Comparison of ENCODE assay signal across 30 cellular contexts in the genomic region with DNA sequence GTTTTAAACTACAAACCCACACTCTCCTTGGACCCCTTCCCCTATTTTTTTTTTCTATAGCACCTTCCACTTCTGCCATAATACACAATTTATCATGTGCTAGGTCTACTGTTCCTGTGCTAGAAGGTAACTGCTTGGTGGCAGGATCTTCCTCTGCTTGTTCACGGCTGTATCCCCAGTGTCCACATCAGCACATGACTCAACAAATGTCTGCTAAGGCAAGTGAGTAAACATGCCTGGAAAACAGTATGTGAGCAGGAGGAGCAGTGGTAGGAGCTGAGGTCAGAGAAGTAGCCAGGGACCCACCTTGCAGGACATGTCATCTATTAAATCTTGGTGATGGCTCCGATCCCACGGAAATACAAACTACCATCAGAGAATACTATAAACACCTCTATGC.
DNase-seq lines count a peak whose midpoint lies in the region; ATAC-seq, FAIRE-seq and TF ChIP-seq lines count a peak whose summit lies in the region.
"Had no signal": no experiment of that assay in that cellular context is flagged by ENCODE, and none has a peak within 500 bp of the region (broad histone marks: within the 10 kb centered on the region; RNA-seq: fewer than 3 reads in every experiment).

No MANE protein-coding gene starts in this region.

- FAIRE-seq in kidney (lab: Jason Lieb, UNC) = no peak

- H3K4me3 Mint-ChIP-seq in activated T-helper 2 cell treated with anti-CD3 and anti-CD28 coated beads, Interferon-gamma antibody, Interleukin-2, Interleukin-4, amounts not matched to agents 10 μg/mL and 5 μg/mL and 100 μg/mL, durations not matched to agents 14 hours and 24 hours and 36 hours (ENCODE audit: low read depth) = no peak overlapping the region
- H3K4me3 Mint-ChIP-seq: activated naive CD4-positive, alpha-beta T cell treated with anti-CD3 and anti-CD28 coated beads, Interleukin-2, amount 10 ng/mL, durations not matched to agents 7 days and 5 days; activated T-cell treated with anti-CD3 and anti-CD28 coated beads, Interleukin-2, amount 50 U/mL, for 4 hours; naive B cell had no signal

- H3K36me3 Mint-ChIP-seq in activated T-helper 2 cell treated with anti-CD3 and anti-CD28 coated beads, Interferon-gamma antibody, Interleukin-2, Interleukin-4, amounts not matched to agents 10 μg/mL and 5 μg/mL and 100 μg/mL, durations not matched to agents 14 hours and 24 hours and 36 hours (ENCODE audit: low read depth) = peaks cover 81% of the 10 kb centered on the region
- H3K36me3 Mint-ChIP-seq in activated naive CD4-positive, alpha-beta T cell treated with anti-CD3 and anti-CD28 coated beads, Interleukin-2, amount 50 U/mL, for 72 hours = peaks cover 16 to 18% of the 10 kb centered on the region in 2 donors

- H3K9ac ChIP-seq in kidney (ENCODE audit: low read length in 2 of 2) = no peak overlapping the region

- peak; percentile 29 for DNase-seq in AG10803 (ENCODE audit: low read depth)
- DNase-seq in HCEC 1CT = peak; percentile 37
- no peak for DNase-seq in activated T-helper 2 cell treated with anti-CD3 and anti-CD28 coated beads, Interferon-gamma antibody, Interleukin-2, Interleukin-4, amounts not matched to agents 10 μg/mL and 5 μg/mL and 100 μg/mL, durations not matched to agents 14 hours and 24 hours and 36 hours (ENCODE audit: low spot score)
- DNase-seq in fibroblast of villous mesenchyme (ENCODE audit: low read depth) = peak; percentile 41
- DNase-seq in kidney = no peak
- no peak for DNase-seq in activated naive CD4-positive, alpha-beta T cell treated with anti-CD3 and anti-CD28 coated beads, Interleukin-2, amount 50 U/mL, for 72 hours (ENCODE audit: low spot score in 2 of 2)
- no peak for DNase-seq in NCI-H2029 treated with DMSO at 0.1 percent for 48 hours (lab: John Stamatoyannopoulos, UW)
- DNase-seq: activated CD4-positive, alpha-beta T cell treated with anti-CD3 and anti-CD28 coated beads for 48 hours; activated naive CD4-positive, alpha-beta T cell treated with anti-CD3 and anti-CD28 coated beads, Interleukin-2, amount 10 ng/mL, durations not matched to agents 7 days and 5 days; activated T-cell treated with anti-CD3 and anti-CD28 coated beads, Interleukin-2, amount 50 U/mL, for 4 hours; Calu3; caudate nucleus; GOT3; heart left ventricle; Kasumi-1; left colon; naive B cell; NCI-H1092; NCI-H2029; NCI-H226; occipital lobe; RPMI8226; stimulated activated CD4-positive, alpha-beta T cell treated with anti-CD3 and anti-CD28 coated beads, Interleukin-4, amount 100 ng/mL, for 1 hour; stimulated activated naive CD4-positive, alpha-beta T cell; T-helper 2 cell had no signal

- intact Hi-C loops in activated T-helper 2 cell treated with anti-CD3 and anti-CD28 coated beads, Interferon-gamma antibody, Interleukin-2, Interleukin-4, amounts not matched to agents 10 μg/mL and 5 μg/mL and 100 μg/mL, durations not matched to agents 14 hours and 24 hours and 36 hours (cut with micrococcal nuclease) = no loop called here
- intact Hi-C loops in kidney (cut with DNase I) = no loop called here

- no peak for ATAC-seq in activated naive CD4-positive, alpha-beta T cell treated with anti-CD3 and anti-CD28 coated beads, Interleukin-2, amount 50 U/mL, for 72 hours
- ATAC-seq in HG02884 (IDR thresholded peaks at IDR 0.05; ENCODE audit: unreplicated experiment) = no peak
- ATAC-seq: activated T-cell treated with anti-CD3 and anti-CD28 coated beads, Interleukin-2, amount 50 U/mL, for 4 hours; heart left ventricle; left colon; SK-N-SH treated with all-trans-retinoic acid at 6 μM for 48 hours had no signal

- TF ChIP-seq CTCF in AG10803 (conservative IDR thresholded peaks at IDR 0.05; ENCODE audit: low read length) (no peak), fibroblast of villous mesenchyme (IDR thresholded peaks at IDR 0.05; ENCODE audit: insufficient read depth, low read depth, low read length) (no peak), kidney (IDR thresholded peaks at IDR 0.05; ENCODE audit: borderline replicate concordance, extremely low read depth, insufficient read depth) (no peak)

- H3K27ac ChIP-seq in kidney (ENCODE audit: low read depth in 2 of 2, low read length in 2 of 2) = no peak overlapping the region
- H3K27ac ChIP-seq: C4-2B, heart left ventricle, thoracic aorta, vagina had no signal

- H3K9me3 ChIP-seq in kidney (ENCODE audit: control insufficient read depth in 1 of 2, low read length in 2 of 2) = no peaks in the 10 kb centered on the region
- H3K9me3 ChIP-seq: thoracic aorta, vagina had no signal

- H3K27me3 Mint-ChIP-seq in activated T-helper 2 cell treated with anti-CD3 and anti-CD28 coated beads, Interferon-gamma antibody, Interleukin-2, Interleukin-4, amounts not matched to agents 10 μg/mL and 5 μg/mL and 100 μg/mL, durations not matched to agents 14 hours and 24 hours and 36 hours (ENCODE audit: low read depth) = no peaks in the 10 kb centered on the region
- H3K27me3 Mint-ChIP-seq: activated naive CD4-positive, alpha-beta T cell treated with anti-CD3 and anti-CD28 coated beads, Interleukin-2, amount 10 ng/mL, durations not matched to agents 7 days and 5 days; naive B cell had no signal

- no peaks in the 10 kb centered on the region for H3K36me3 ChIP-seq in kidney (ENCODE audit: control insufficient read depth in 1 of 2, insufficient read depth in 2 of 2, low read length in 2 of 2)
- H3K36me3 ChIP-seq: heart left ventricle, thoracic aorta, vagina had no signal

- peaks cover 21% of the 10 kb centered on the region for H3K4me1 Mint-ChIP-seq in activated T-helper 2 cell treated with anti-CD3 and anti-CD28 coated beads, Interferon-gamma antibody, Interleukin-2, Interleukin-4, amounts not matched to agents 10 μg/mL and 5 μg/mL and 100 μg/mL, durations not matched to agents 14 hours and 24 hours and 36 hours (ENCODE audit: low read depth)
- H3K4me1 Mint-ChIP-seq: activated naive CD4-positive, alpha-beta T cell treated with anti-CD3 and anti-CD28 coated beads, Interleukin-2, amount 10 ng/mL, durations not matched to agents 7 days and 5 days had no signal

- peaks cover 33% of the 10 kb centered on the region for H3K9me3 Mint-ChIP-seq in activated T-helper 2 cell treated with anti-CD3 and anti-CD28 coated beads, Interferon-gamma antibody, Interleukin-2, Interleukin-4, amounts not matched to agents 10 μg/mL and 5 μg/mL and 100 μg/mL, durations not matched to agents 14 hours and 24 hours and 36 hours
- H3K9me3 Mint-ChIP-seq in activated naive CD4-positive, alpha-beta T cell treated with anti-CD3 and anti-CD28 coated beads, Interleukin-2, amount 50 U/mL, for 72 hours = peaks cover 0 to 4% of the 10 kb centered on the region in 2 donors

- peak overlapping the region; percentile 21 for H3K27ac Mint-ChIP-seq in activated T-helper 2 cell treated with anti-CD3 and anti-CD28 coated beads, Interferon-gamma antibody, Interleukin-2, Interleukin-4, amounts not matched to agents 10 μg/mL and 5 μg/mL and 100 μg/mL, durations not matched to agents 14 hours and 24 hours and 36 hours
- H3K27ac Mint-ChIP-seq in activated naive CD4-positive, alpha-beta T cell treated with anti-CD3 and anti-CD28 coated beads, Interleukin-2, amount 50 U/mL, for 72 hours = no peak overlapping the region
- H3K27ac Mint-ChIP-seq: activated naive CD4-positive, alpha-beta T cell treated with anti-CD3 and anti-CD28 coated beads, Interleukin-2, amount 10 ng/mL, durations not matched to agents 7 days and 5 days had no signal

- no peaks in the 10 kb centered on the region for H3K4me1 ChIP-seq in kidney (ENCODE audit: control insufficient read depth in 1 of 2, insufficient read depth in 1 of 2, low read depth in 1 of 2, low read length in 2 of 2)
- H3K4me1 ChIP-seq: vagina had no signal

- H3K4me3 ChIP-seq in AG10803 (ENCODE audit: low read length) (no peak overlapping the region), fibroblast of villous mesenchyme (ENCODE audit: low read depth, low read length) (no peak overlapping the region), kidney (ENCODE audit: low read length in 2 of 2) (no peak overlapping the region)
- H3K4me3 ChIP-seq: heart left ventricle, thoracic aorta, vagina had no signal

Comparison
In these comparisons a context has a peak if more than half of its experiments do, and no peak if none do; other contexts are left out.
1. DNase-seq: peak in AG10803 (single experiment), HCEC 1CT (single experiment) and fibroblast of villous mesenchyme (single experiment); none in activated T-helper 2 cell treated with anti-CD3 and anti-CD28 coated beads, Interferon-gamma antibody, Interleukin-2, Interleukin-4, amounts not matched to agents 10 μg/mL and 5 μg/mL and 100 μg/mL, durations not matched to agents 14 hours and 24 hours and 36 hours (single experiment), kidney (single experiment), activated naive CD4-positive, alpha-beta T cell treated with anti-CD3 and anti-CD28 coated beads, Interleukin-2, amount 50 U/mL, for 72 hours (0 of 2) and NCI-H2029 treated with DMSO at 0.1 percent for 48 hours (single experiment).